Comparison of ENCODE assay signal across 2 cellular contexts in genomic region chr2:94871226-94872087, GRCh38.
TF ChIP-seq lines count a peak whose summit lies in the region.

TEKT4 (plus strand) TSS chr2:94871430; CDS start chr2:94871580, 150 bp downstream.

TF ChIP-seq in A549, 52 proteins besides CTCF, POLR2A, EP300 and RAD21:
- TF ChIP-seq E2F6 (IDR thresholded peaks at IDR 0.05; ENCODE audit: borderline replicate concordance, low read depth) (no peak), CEBPB (IDR thresholded peaks at IDR 0.05) (no peak)

TF ChIP-seq in SK-N-SH, 30 proteins besides CTCF, POLR2A, EP300 and RAD21:
- no peak for TF ChIP-seq SIN3A (IDR thresholded peaks at IDR 0.05; ENCODE audit: borderline replicate concordance, low read depth, low read length)
